ENCODE assay signal across 15 cellular contexts in genomic region chr15:88802991-88803240, GRCh38. TPM values are rescaled to one million over a fixed set of nuclear protein-coding genes. Genes with fewer than 3 reads are reported as not detected.
DNase-seq lines count a peak whose midpoint lies in the region; ATAC-seq and TF ChIP-seq lines count a peak whose summit lies in the region.
"Had no signal": no experiment of that assay in that cellular context is flagged by ENCODE, and none has a peak within 500 bp of the region (broad histone marks: within the 10 kb centered on the region; RNA-seq: fewer than 3 reads in every experiment).

No MANE protein-coding gene starts in this region.

- H3K27ac Mint-ChIP-seq in chondrocyte (ENCODE audit: unreplicated experiment) (no peak overlapping the region), nephron (no peak overlapping the region)
- no peak overlapping the region for H3K27ac Mint-ChIP-seq in activated naive CD4-positive, alpha-beta T cell treated with anti-CD3 and anti-CD28 coated beads, Interleukin-2, amount 10 ng/mL, durations not matched to agents 7 days and 5 days
- H3K27ac Mint-ChIP-seq: activated naive CD4-positive, alpha-beta T cell treated with anti-CD3 and anti-CD28 coated beads for 36 hours; T-cell had no signal

- H3K4me1 Mint-ChIP-seq in chondrocyte (ENCODE audit: low read depth) (peaks cover 53% of the 10 kb centered on the region), nephron (peaks cover 5% of the 10 kb centered on the region)
- H3K4me1 Mint-ChIP-seq in activated naive CD4-positive, alpha-beta T cell treated with anti-CD3 and anti-CD28 coated beads, Interleukin-2, amount 10 ng/mL, durations not matched to agents 7 days and 5 days = peaks cover 3% of the 10 kb centered on the region

- peaks cover 18 to 94% (median 45%) of the 10 kb centered on the region in 9 donors for H3K27me3 ChIP-seq in heart left ventricle
- peaks cover 0 to 11% of the 10 kb centered on the region in 2 donors for H3K27me3 ChIP-seq in tibial artery

- peaks cover 21% of the 10 kb centered on the region for H3K27me3 Mint-ChIP-seq in chondrocyte (ENCODE audit: low read depth)
- H3K27me3 Mint-ChIP-seq in nephron (ENCODE audit: low read depth) = peaks cover 95% of the 10 kb centered on the region
- peaks cover 90% of the 10 kb centered on the region for H3K27me3 Mint-ChIP-seq in activated naive CD4-positive, alpha-beta T cell treated with anti-CD3 and anti-CD28 coated beads, Interleukin-2, amount 10 ng/mL, durations not matched to agents 7 days and 5 days

- H3K9me3 ChIP-seq in heart left ventricle (no peaks in the 10 kb centered on the region), tibial artery (no peaks in the 10 kb centered on the region)
- H3K9me3 ChIP-seq: lower lobe of right lung had no signal

- WGBS in heart left ventricle, 4 donors = 1 to 2% (median 1%) methylated on average over 10 to 28 of the region's 28 CpGs

- peak overlapping the region; percentile 97 for H3K4me3 Mint-ChIP-seq in chondrocyte (ENCODE audit: unreplicated experiment)
- peak overlapping the region; percentile 89 to 93 (median 93) for H3K4me3 Mint-ChIP-seq in nephron
- no peak overlapping the region for H3K4me3 Mint-ChIP-seq in activated naive CD4-positive, alpha-beta T cell treated with anti-CD3 and anti-CD28 coated beads, Interleukin-2, amount 10 ng/mL, durations not matched to agents 7 days and 5 days

- H3K9me3 Mint-ChIP-seq in chondrocyte (ENCODE audit: low read depth) = no peaks in the 10 kb centered on the region
- H3K9me3 Mint-ChIP-seq in nephron = no peaks in the 10 kb centered on the region
- H3K9me3 Mint-ChIP-seq in activated naive CD4-positive, alpha-beta T cell treated with anti-CD3 and anti-CD28 coated beads, Interleukin-2, amount 10 ng/mL, durations not matched to agents 7 days and 5 days = no peaks in the 10 kb centered on the region
- H3K9me3 Mint-ChIP-seq: activated naive CD4-positive, alpha-beta T cell treated with anti-CD3 and anti-CD28 coated beads for 36 hours; T-cell had no signal

- CTCF ChIA-PET in activated naive CD4-positive, alpha-beta T cell treated with anti-CD3 and anti-CD28 coated beads, Interleukin-2, amount 10 ng/mL, durations not matched to agents 7 days and 5 days (lab: Charles Lee) = no interaction called here

- TF ChIP-seq CTCF in heart left ventricle (IDR thresholded peaks at IDR 0.05) = no peak
- TF ChIP-seq CTCF in chondrocyte (IDR thresholded peaks at IDR 0.05) = peak; percentile 5
- TF ChIP-seq CTCF in nephron (IDR thresholded peaks at IDR 0.05; ENCODE audit: unreplicated experiment in 3 of 3) = no peak
- no peak for TF ChIP-seq CTCF in tibial artery (IDR thresholded peaks at IDR 0.05)

- H3K4me3 ChIP-seq in heart left ventricle = peak overlapping the region in 11 of 12 donors; percentile 5 to 44 (median 31)
- peak overlapping the region; percentile 63 to 68 for H3K4me3 ChIP-seq in tibial artery
- H3K4me3 ChIP-seq: lower lobe of right lung had no signal

- H3K36me3 Mint-ChIP-seq in chondrocyte (ENCODE audit: low read depth) (peaks cover 4% of the 10 kb centered on the region), nephron (ENCODE audit: low read depth) (no peaks in the 10 kb centered on the region)
- no peaks in the 10 kb centered on the region for H3K36me3 Mint-ChIP-seq in activated naive CD4-positive, alpha-beta T cell treated with anti-CD3 and anti-CD28 coated beads, Interleukin-2, amount 10 ng/mL, durations not matched to agents 7 days and 5 days
- H3K36me3 Mint-ChIP-seq: T-cell had no signal

- no peak for TF ChIP-seq POLR2A in heart left ventricle (IDR thresholded peaks at IDR 0.05)

- no peaks in the 10 kb centered on the region for H3K36me3 ChIP-seq in heart left ventricle
- no peaks in the 10 kb centered on the region for H3K36me3 ChIP-seq in tibial artery
- H3K36me3 ChIP-seq: lower lobe of right lung had no signal

- H3K4me1 ChIP-seq in heart left ventricle = peaks cover 0 to 12% (median 0%) of the 10 kb centered on the region in 12 donors
- H3K4me1 ChIP-seq in tibial artery = peaks cover 0 to 53% (median 13%) of the 10 kb centered on the region in 4 donors
- H3K4me1 ChIP-seq: lower lobe of right lung had no signal

- no peak overlapping the region for H3K27ac ChIP-seq in heart left ventricle
- H3K27ac ChIP-seq in tibial artery = peak overlapping the region; percentile 71 to 72
- H3K27ac ChIP-seq: lower lobe of right lung had no signal

- intact Hi-C loops in heart left ventricle (cut with DNase I) (no loop called here), cardiac septum (cut with DNase I) (no loop called here), tibial artery (cut with DNase I; ENCODE audit: low total_unique reads) (loop anchor here (10.0 kb wide), 1 partner anchor 148 kb away; no protein-coding TSS in a partner anchor)

- DNase-seq in heart left ventricle (no peak), cardiac septum (ENCODE audit: low spot score) (no peak), chondrocyte (ENCODE audit: low spot score) (no peak), tibial artery (no peak)
- DNase-seq in activated naive CD4-positive, alpha-beta T cell treated with anti-CD3 and anti-CD28 coated beads, Interleukin-2, amount 10 ng/mL, durations not matched to agents 7 days and 5 days = no peak
- DNase-seq: activated CD4-positive, alpha-beta T cell treated with anti-CD3 and anti-CD28 coated beads, Interleukin-2, amount 50 U/mL, for 1 hour; activated naive CD4-positive, alpha-beta T cell treated with anti-CD3 and anti-CD28 coated beads for 36 hours; lower lobe of right lung; T-cell had no signal

- ATAC-seq in heart left ventricle (no peak), HG03139 (IDR thresholded peaks at IDR 0.05; ENCODE audit: unreplicated experiment) (no peak), GM19328 (IDR thresholded peaks at IDR 0.05; ENCODE audit: unreplicated experiment) (no peak)
- ATAC-seq: T-cell had no signal

RNA-seq across cellular contexts. Expression of gene ACAN, which starts 0.3 kb away (rescaled TPM):
- total RNA-seq in heart left ventricle = 1 to 10 TPM in 1 of 9 donors, under 1 TPM in 7, not detected in 1; 0.02 to 1.2 (median 0.17) TPM
- polyA plus RNA-seq in heart left ventricle = under 1 TPM; 0.08 to 0.30 TPM
- total RNA-seq in cardiac septum = 1.9 TPM
- total RNA-seq in chondrocyte = 21.5 to 176 TPM (median 171 TPM) in 3 replicates
- total RNA-seq: activated naive CD4-positive, alpha-beta T cell treated with anti-CD3 and anti-CD28 coated beads for 36 hours; dermis microvascular lymphatic vessel endothelial cell; OCI-LY7; pulmonary artery endothelial cell; T-cell had no signal

Comparison
In these comparisons a context has a peak if more than half of its experiments do, and no peak if none do; other contexts are left out.
1. H3K27ac ChIP-seq: peak in tibial artery (2 of 2); none in heart left ventricle (0 of 12).